ENCODE assay signal across 31 cellular contexts in genomic region chr1:53905509-53905908, GRCh38. TPM values are rescaled to one million over a fixed set of nuclear protein-coding genes. Genes with fewer than 3 reads are reported as not detected.
"Had no signal": no experiment of that assay in that cellular context is flagged by ENCODE, and none has a peak within 500 bp of the region (broad histone marks: within the 10 kb centered on the region; RNA-seq: fewer than 3 reads in every experiment).

No MANE protein-coding gene starts in this region.

- H3K36me3 Mint-ChIP-seq: stimulated activated effector memory CD8-positive, alpha-beta T cell treated with anti-CD3 and anti-CD28 coated beads, Interleukin-12 subunit alpha, Interleukin-12 subunit beta, amount 100 ng/mL, for 72 hours; type B pancreatic cell had no signal

- H3K4me3 Mint-ChIP-seq: stimulated activated effector memory CD8-positive, alpha-beta T cell treated with anti-CD3 and anti-CD28 coated beads, Interleukin-12 subunit alpha, Interleukin-12 subunit beta, amount 100 ng/mL, for 72 hours; stimulated activated memory B cell treated with anti-CD40 and anti-IgM and Interleukin-4, amounts not matched to agents 10 μg/mL and 1 μg/mL and 100 μg/mL, for 72 hours; stimulated activated naive B cell treated with anti-CD40 and anti-IgM and Interleukin-4, amounts not matched to agents 10 μg/mL and 1 μg/mL and 100 μg/mL, for 72 hours; stimulated activated naive CD8-positive, alpha-beta T cell treated with anti-CD3 and anti-CD28 coated beads, Interleukin-15, amount 100 ng/mL, for 72 hours; stimulated activated naive CD8-positive, alpha-beta T cell treated with anti-CD3 and anti-CD28 coated beads, Interleukin-15, Interleukin-2, amounts not matched to agents 100 ng/mL and 50 ng/mL, for 24 hours; type B pancreatic cell had no signal

- H3K27ac ChIP-seq: stomach, suprapubic skin, testis, thoracic aorta, tibial artery, tibial nerve, transverse colon, upper lobe of left lung, upper lobe of right lung, uterus, vagina had no signal

- H3K4me1 ChIP-seq: suprapubic skin, tibial nerve, transverse colon, upper lobe of right lung, uterus, vagina had no signal

- H3K9me3 ChIP-seq: stomach, suprapubic skin, testis, thoracic aorta, tibial artery, tibial nerve, transverse colon, upper lobe of left lung, upper lobe of right lung, uterus, vagina had no signal

- DNase-seq: stimulated activated CD4-positive, alpha-beta T cell treated with anti-CD3 and anti-CD28 coated beads, Interleukin-2, amount 100 ng/mL, for 48 hours; stimulated activated CD4-positive, alpha-beta T cell treated with anti-CD3 and anti-CD28 coated beads, Interleukin-4, amount 100 ng/mL, for 1 hour; stimulated activated CD4-positive, alpha-beta T cell treated with anti-CD3 and anti-CD28 coated beads, Interleukin-4, amount 100 ng/mL, for 24 hours; stimulated activated CD4-positive, alpha-beta T cell treated with anti-CD3 and anti-CD28 coated beads, Interleukin-4, amount 100 ng/mL, for 4 hours; stimulated activated CD8-positive, alpha-beta memory T cell treated with anti-CD3 and anti-CD28 coated beads, Interleukin-4, amount 100 ng/mL, for 48 hours; stimulated activated naive B cell treated with anti-CD40 and anti-IgM and Interleukin-4, amounts not matched to agents 10 μg/mL and 1 μg/mL and 100 μg/mL, for 72 hours; stimulated activated naive CD4-positive, alpha-beta T cell; stimulated activated naive CD4-positive, alpha-beta T cell treated with Interleukin-2 at 50 U/mL for 16 hours; stimulated activated naive CD8-positive, alpha-beta T cell treated with anti-CD3 and anti-CD28 coated beads, Interleukin-15, amount 100 ng/mL, for 72 hours; stimulated activated naive CD8-positive, alpha-beta T cell treated with anti-CD3 and anti-CD28 coated beads, Interleukin-15, Interleukin-2, amounts not matched to agents 100 U/mL and 50 U/mL, for 24 hours; stomach; substantia nigra; testis; tibial artery; transverse colon; trophoblast cell; upper lobe of left lung; upper lobe of right lung; uterus had no signal

- H3K27me3 ChIP-seq: stomach, suprapubic skin, testis, tibial artery, tibial nerve, transverse colon, upper lobe of left lung, upper lobe of right lung, uterus, vagina had no signal

- H3K9me3 Mint-ChIP-seq: stimulated activated effector memory CD8-positive, alpha-beta T cell treated with anti-CD3 and anti-CD28 coated beads, Interleukin-12 subunit alpha, Interleukin-12 subunit beta, amount 100 ng/mL, for 72 hours; stimulated activated memory B cell treated with anti-CD40 and anti-IgM and Interleukin-4, amounts not matched to agents 10 μg/mL and 1 μg/mL and 100 μg/mL, for 72 hours; stimulated activated naive B cell treated with anti-CD40 and anti-IgM and Interleukin-4, amounts not matched to agents 10 μg/mL and 1 μg/mL and 100 μg/mL, for 72 hours; stimulated activated naive CD8-positive, alpha-beta T cell treated with anti-CD3 and anti-CD28 coated beads, Interleukin-15, amount 100 ng/mL, for 72 hours; stimulated activated naive CD8-positive, alpha-beta T cell treated with anti-CD3 and anti-CD28 coated beads, Interleukin-15, Interleukin-2, amounts not matched to agents 100 ng/mL and 50 ng/mL, for 24 hours; type B pancreatic cell had no signal

- H3K4me1 Mint-ChIP-seq: stimulated activated memory B cell treated with anti-CD40 and anti-IgM and Interleukin-4, amounts not matched to agents 10 μg/mL and 1 μg/mL and 100 μg/mL, for 72 hours had no signal

- H3K36me3 ChIP-seq: suprapubic skin, thoracic aorta, tibial artery, transverse colon, upper lobe of right lung, uterus, vagina had no signal

- H3K4me3 ChIP-seq: stomach, suprapubic skin, testis, thoracic aorta, tibial artery, tibial nerve, transverse colon, upper lobe of left lung, upper lobe of right lung, uterus, vagina had no signal

- H3K27me3 Mint-ChIP-seq: stimulated activated memory B cell treated with anti-CD40 and anti-IgM and Interleukin-4, amounts not matched to agents 10 μg/mL and 1 μg/mL and 100 μg/mL, for 72 hours; stimulated activated naive B cell treated with anti-CD40 and anti-IgM and Interleukin-4, amounts not matched to agents 10 μg/mL and 1 μg/mL and 100 μg/mL, for 72 hours; stimulated activated naive CD8-positive, alpha-beta T cell treated with anti-CD3 and anti-CD28 coated beads, Interleukin-15, amount 100 ng/mL, for 72 hours; stimulated activated naive CD8-positive, alpha-beta T cell treated with anti-CD3 and anti-CD28 coated beads, Interleukin-15, Interleukin-2, amounts not matched to agents 100 ng/mL and 50 ng/mL, for 24 hours; type B pancreatic cell had no signal

- H3K27ac Mint-ChIP-seq: stimulated activated effector memory CD8-positive, alpha-beta T cell treated with anti-CD3 and anti-CD28 coated beads, Interleukin-12 subunit alpha, Interleukin-12 subunit beta, amount 100 ng/mL, for 72 hours; stimulated activated memory B cell treated with anti-CD40 and anti-IgM and Interleukin-4, amounts not matched to agents 10 μg/mL and 1 μg/mL and 100 μg/mL, for 72 hours; stimulated activated naive B cell treated with anti-CD40 and anti-IgM and Interleukin-4, amounts not matched to agents 10 μg/mL and 1 μg/mL and 100 μg/mL, for 72 hours; stimulated activated naive CD8-positive, alpha-beta T cell treated with anti-CD3 and anti-CD28 coated beads, Interleukin-15, amount 100 ng/mL, for 72 hours; stimulated activated naive CD8-positive, alpha-beta T cell treated with anti-CD3 and anti-CD28 coated beads, Interleukin-15, Interleukin-2, amounts not matched to agents 100 ng/mL and 50 ng/mL, for 24 hours had no signal

RNA-seq across cellular contexts. Expression of gene DIO1, which starts 11.5 kb away (rescaled TPM):
- total RNA-seq: stomach, subcutaneous adipose tissue, suprapubic skin, temporal lobe, thoracic aorta, tibial nerve, transverse colon, upper lobe of right lung, ureter, urinary bladder, vagina had no signal
- polyA plus RNA-seq: stomach had no signal
